Comparison of ENCODE assay signal across 8 cellular contexts in the genomic region with DNA sequence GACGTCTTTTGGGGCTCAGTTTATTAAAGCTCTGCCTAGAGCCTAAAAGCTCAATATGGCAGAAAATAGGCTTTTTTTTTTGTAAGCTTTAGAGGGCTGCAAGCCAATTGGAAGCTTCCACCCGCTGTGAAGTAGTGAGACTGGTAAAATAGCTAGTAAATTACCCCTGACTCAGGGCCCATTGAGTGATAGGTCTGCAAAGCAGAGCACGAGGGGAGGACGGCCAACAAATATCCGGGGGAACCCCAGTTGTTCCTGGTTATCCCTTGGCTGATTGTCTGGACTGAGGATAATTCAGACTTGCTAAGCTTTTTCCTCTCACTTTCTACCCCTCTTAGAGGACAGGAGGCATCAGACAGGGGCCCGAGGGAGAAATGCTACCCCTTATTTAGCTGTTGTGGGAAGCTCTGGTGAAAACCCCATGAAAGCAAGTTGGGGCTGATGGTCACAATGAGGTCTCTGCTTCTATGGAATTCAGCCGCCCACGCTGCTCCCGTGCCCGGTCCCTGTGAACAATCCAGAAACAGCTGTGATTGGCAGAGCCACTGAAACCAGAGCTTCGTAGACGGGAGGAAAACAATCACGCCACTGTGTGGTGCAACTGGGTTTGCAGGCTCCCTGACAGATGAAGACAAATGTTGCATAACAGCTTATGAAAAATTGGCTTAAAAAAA.
DNase-seq lines count a peak whose midpoint lies in the region; ATAC-seq and TF ChIP-seq lines count a peak whose summit lies in the region.

No MANE protein-coding gene starts in this region.

- H3K9ac ChIP-seq in HUES64 (ENCODE audit: low read depth, low read length): no peak overlapping the region

- no peak overlapping the region for H3K4me3 ChIP-seq in HUES64 (ENCODE audit: low read length)

- H3K4me1 ChIP-seq in HUES64 (ENCODE audit: insufficient read depth, low read length) (peaks cover 22% of the 10 kb centered on the region), foreskin keratinocyte (peaks cover 22% of the 10 kb centered on the region)

- TF ChIP-seq CTCF in foreskin keratinocyte (conservative IDR thresholded peaks at IDR 0.05): peak; percentile 84

- H3K27me3 ChIP-seq in HUES64 (ENCODE audit: insufficient read depth, low read length): no peaks in the 10 kb centered on the region
- no peaks in the 10 kb centered on the region for H3K27me3 ChIP-seq in foreskin keratinocyte

- WGBS in HUES64: 53% methylated on average over 13 of the region's 13 CpGs

- H3K36me3 ChIP-seq in HUES64 (ENCODE audit: insufficient read depth, low read length): no peaks in the 10 kb centered on the region

- ATAC-seq in SK-N-SH treated with all-trans-retinoic acid at 6 μM for 48 hours (peak; percentile 97), foreskin keratinocyte (peak; percentile 90), HG02938 (IDR thresholded peaks at IDR 0.05; ENCODE audit: unreplicated experiment) (no peak)

- H3K27ac ChIP-seq in HUES64 (ENCODE audit: low read depth, low read length) (peak overlapping the region; percentile 11; the same call in 1 of the 2 replicates), foreskin keratinocyte (peak overlapping the region; percentile 96)

- DNase-seq in A172 (ENCODE audit: low spot score) (peak; percentile 15), foreskin keratinocyte (peak; percentile 94 to 95), occipital lobe (lab: John Stamatoyannopoulos, UW) (peak; percentile 73), Kasumi-1 (lab: John Stamatoyannopoulos, UW) (no peak)
- no peak for DNase-seq in stimulated activated naive CD4-positive, alpha-beta T cell treated with Interleukin-2 at 50 U/mL for 16 hours (lab: John Stamatoyannopoulos, UW)

- no peaks in the 10 kb centered on the region for H3K9me3 ChIP-seq in HUES64 (ENCODE audit: insufficient read depth, low read depth, low read length)

TF ChIP-seq in SK-N-SH treated with all-trans-retinoic acid at 6 μM for 48 hours, 23 proteins besides CTCF, POLR2A, EP300 and RAD21:
- no peak for TF ChIP-seq CSRNP3 (CRISPR knock-in tag; IDR thresholded peaks at IDR 0.05)
- TF ChIP-seq ZFP30 (CRISPR knock-in tag; IDR thresholded peaks at IDR 0.05): no peak
- no peak; the same call in 1 of the 2 replicates for TF ChIP-seq ISL1 (CRISPR knock-in tag; IDR thresholded peaks at IDR 0.05)
- no peak for TF ChIP-seq POU6F1 (CRISPR knock-in tag; IDR thresholded peaks at IDR 0.05; ENCODE audit: borderline replicate concordance, low read depth)
- no peak for TF ChIP-seq TCF4 (CRISPR knock-in tag; IDR thresholded peaks at IDR 0.05; ENCODE audit: borderline replicate concordance)
- no peak for TF ChIP-seq OSR1 (CRISPR knock-in tag; IDR thresholded peaks at IDR 0.05)
- TF ChIP-seq ZNF70 (CRISPR knock-in tag; IDR thresholded peaks at IDR 0.05): no peak
- TF ChIP-seq GLIS3 (CRISPR knock-in tag; IDR thresholded peaks at IDR 0.05): no peak
- TF ChIP-seq ARNTL (CRISPR knock-in tag; IDR thresholded peaks at IDR 0.05; ENCODE audit: borderline replicate concordance, low read depth): no peak

Comparison
In these comparisons a context has a peak if more than half of its experiments do, and no peak if none do; other contexts are left out.
1. DNase-seq: peak in A172 (single experiment), foreskin keratinocyte (2 of 2) and occipital lobe (single experiment); none in Kasumi-1 (0 of 2) and stimulated activated naive CD4-positive, alpha-beta T cell treated with Interleukin-2 at 50 U/mL for 16 hours (single experiment).